Comparison of ENCODE assay signal across 14 cellular contexts in the genomic region with DNA sequence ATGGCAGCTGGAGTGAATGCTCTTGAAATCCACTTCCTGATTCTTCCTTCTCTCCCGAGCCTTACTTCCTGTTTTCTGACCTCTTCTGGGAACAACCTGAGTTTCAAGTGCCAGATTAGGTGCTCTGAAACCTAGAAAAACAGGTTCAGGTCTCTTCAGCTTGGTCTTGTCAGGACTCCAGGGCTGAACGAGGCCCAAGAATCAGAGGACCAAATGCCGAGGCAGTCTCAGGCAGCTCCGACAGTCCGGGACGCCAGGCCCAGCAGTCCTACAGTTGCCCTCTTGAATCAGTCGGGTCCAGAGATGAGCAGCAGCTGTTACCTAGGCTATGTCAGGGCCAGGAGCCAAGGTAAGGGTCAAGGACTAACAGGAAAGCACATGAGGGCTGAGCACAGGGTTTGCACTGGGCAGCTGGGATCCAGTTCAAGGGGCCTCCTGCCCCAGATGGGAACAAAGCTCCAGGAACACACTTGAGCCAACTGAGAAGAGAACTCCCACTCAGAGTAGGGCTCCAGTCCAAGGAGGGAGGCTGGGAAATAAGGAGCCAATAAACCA. TPM values are rescaled to one million over a fixed set of nuclear protein-coding genes. Genes with fewer than 3 reads are reported as not detected.
DNase-seq lines count a peak whose midpoint lies in the region; ATAC-seq and TF ChIP-seq lines count a peak whose summit lies in the region.
"Had no signal": no experiment of that assay in that cellular context is flagged by ENCODE, and none has a peak within 500 bp of the region (broad histone marks: within the 10 kb centered on the region; RNA-seq: fewer than 3 reads in every experiment).

No MANE protein-coding gene starts in this region.

- H3K27me3 ChIP-seq in Caco-2 (replicated peaks; ENCODE audit: control insufficient read depth, insufficient read depth, low read length) (no peaks in the 10 kb centered on the region), left ventricle myocardium inferior (ENCODE audit: low read depth) (no peaks in the 10 kb centered on the region)

- POLR2A ChIA-PET in Caco-2 (lab: Charles Lee), result no interaction called here

- no peaks in the 10 kb centered on the region for H3K9me3 ChIP-seq in Caco-2
- no peaks in the 10 kb centered on the region for H3K9me3 ChIP-seq in left ventricle myocardium inferior (replicated peaks)

- H3K4me3 Mint-ChIP-seq in Caco-2 (ENCODE audit: unreplicated experiment) (no peak overlapping the region), progenitor cell of endocrine pancreas (ENCODE audit: low read depth) (no peak overlapping the region)
- H3K4me3 Mint-ChIP-seq: activated T-cell treated with anti-CD3 and anti-CD28 coated beads, Interleukin-2, amount 50 U/mL, for 72 hours; B cell; central memory CD8-positive, alpha-beta T cell; stimulated activated memory B cell treated with anti-CD40 and anti-IgM and Interleukin-4, amounts not matched to agents 10 μg/mL and 1 μg/mL and 100 μg/mL, for 72 hours had no signal

- TF ChIP-seq CTCF in Caco-2 (IDR thresholded peaks at IDR 0.05; ENCODE audit: insufficient read depth in 1 of 2, low read depth in 1 of 2, low read length in 1 of 2, severe bottlenecking in 1 of 2, unreplicated experiment in 1 of 2), result no peak
- no peak for TF ChIP-seq CTCF in left ventricle myocardium inferior (IDR thresholded peaks at IDR 0.05; ENCODE audit: borderline replicate concordance)
- TF ChIP-seq CTCF in progenitor cell of endocrine pancreas (IDR thresholded peaks at IDR 0.05; ENCODE audit: unreplicated experiment), result no peak

- H3K4me1 ChIP-seq in Caco-2 (no peaks in the 10 kb centered on the region; the same call in 1 of the 2 replicates), left ventricle myocardium inferior (peaks cover 26% of the 10 kb centered on the region)

- ATAC-seq in GM19023 (IDR thresholded peaks at IDR 0.05; ENCODE audit: unreplicated experiment) (no peak), GM18502 (IDR thresholded peaks at IDR 0.05; ENCODE audit: poor library complexity, unreplicated experiment) (no peak)
- ATAC-seq: activated T-cell treated with anti-CD3 and anti-CD28 coated beads, Interleukin-2, amount 50 U/mL, for 72 hours; stimulated activated memory B cell treated with anti-CD40 and anti-IgM and Interleukin-4, amounts not matched to agents 10 μg/mL and 1 μg/mL and 100 μg/mL, for 72 hours had no signal

- no peak overlapping the region for H3K4me3 ChIP-seq in Caco-2 (ENCODE audit: low read depth, low read length)
- H3K4me3 ChIP-seq in left ventricle myocardium inferior, result no peak overlapping the region

- intact Hi-C loops in Caco-2 (cut with micrococcal nuclease; ENCODE audit: unreplicated experiment), result no loop called here
- intact Hi-C loops in left ventricle myocardium inferior (cut with micrococcal nuclease), result no loop called here

- BruUV-seq in Caco-2 (replicated peaks; lab: Mats Ljungman, UMichigan), result no TSS peak

- peaks cover 11% of the 10 kb centered on the region for H3K4me1 Mint-ChIP-seq in Caco-2 (ENCODE audit: low read depth, unreplicated experiment)
- H3K4me1 Mint-ChIP-seq in progenitor cell of endocrine pancreas (ENCODE audit: low read depth), result peaks cover 3% of the 10 kb centered on the region
- H3K4me1 Mint-ChIP-seq: B cell; central memory CD8-positive, alpha-beta T cell; stimulated activated memory B cell treated with anti-CD40 and anti-IgM and Interleukin-4, amounts not matched to agents 10 μg/mL and 1 μg/mL and 100 μg/mL, for 72 hours had no signal

- H3K36me3 Mint-ChIP-seq in Caco-2 (ENCODE audit: insufficient read depth, unreplicated experiment) (no peaks in the 10 kb centered on the region), progenitor cell of endocrine pancreas (ENCODE audit: insufficient read depth) (no peaks in the 10 kb centered on the region)
- H3K36me3 Mint-ChIP-seq: stimulated activated memory B cell treated with anti-CD40 and anti-IgM and Interleukin-4, amounts not matched to agents 10 μg/mL and 1 μg/mL and 100 μg/mL, for 72 hours had no signal

- CTCF ChIA-PET in Caco-2 (lab: Charles Lee), result no interaction called here

- H3K27ac Mint-ChIP-seq in Caco-2 (ENCODE audit: unreplicated experiment), result peak overlapping the region; percentile 23
- peak overlapping the region; percentile 85 for H3K27ac Mint-ChIP-seq in progenitor cell of endocrine pancreas
- H3K27ac Mint-ChIP-seq: activated T-cell treated with anti-CD3 and anti-CD28 coated beads, Interleukin-2, amount 50 U/mL, for 72 hours; B cell; stimulated activated memory B cell treated with anti-CD40 and anti-IgM and Interleukin-4, amounts not matched to agents 10 μg/mL and 1 μg/mL and 100 μg/mL, for 72 hours had no signal

- H3K9me3 Mint-ChIP-seq in Caco-2 (ENCODE audit: unreplicated experiment), result peaks cover 9% of the 10 kb centered on the region
- no peaks in the 10 kb centered on the region for H3K9me3 Mint-ChIP-seq in progenitor cell of endocrine pancreas (ENCODE audit: low read depth)
- H3K9me3 Mint-ChIP-seq: activated T-cell treated with anti-CD3 and anti-CD28 coated beads, Interleukin-2, amount 50 U/mL, for 72 hours; central memory CD8-positive, alpha-beta T cell; stimulated activated memory B cell treated with anti-CD40 and anti-IgM and Interleukin-4, amounts not matched to agents 10 μg/mL and 1 μg/mL and 100 μg/mL, for 72 hours had no signal

- H3K36me3 ChIP-seq in Caco-2 (ENCODE audit: control insufficient read depth, insufficient read depth, low read length) (no peaks in the 10 kb centered on the region), left ventricle myocardium inferior (no peaks in the 10 kb centered on the region)

- peak overlapping the region; percentile 81 for H3K27ac ChIP-seq in left ventricle myocardium inferior (replicated peaks)

- DNase-seq in Caco-2 (no peak), amniotic epithelial cell (ENCODE audit: low read depth) (peak; percentile 28), left ventricle myocardium inferior (peak; percentile 66), progenitor cell of endocrine pancreas (ENCODE audit: low spot score, unreplicated experiment) (no peak), AML-193 (lab: John Stamatoyannopoulos, UW) (no peak)
- no peak for DNase-seq in stimulated activated CD4-positive, alpha-beta T cell treated with anti-CD3 and anti-CD28 coated beads, Interleukin-2, amount 100 ng/mL, for 48 hours
- DNase-seq: activated T-cell treated with anti-CD3 and anti-CD28 coated beads, Interleukin-2, amount 50 U/mL, for 72 hours; NCI-H345; stimulated activated CD4-positive, alpha-beta T cell treated with anti-CD3 and anti-CD28 coated beads, Interleukin-15, amount 100 ng/mL, for 24 hours had no signal

- H3K27me3 Mint-ChIP-seq in Caco-2 (ENCODE audit: insufficient read depth, unreplicated experiment), result peaks cover 24% of the 10 kb centered on the region
- H3K27me3 Mint-ChIP-seq in progenitor cell of endocrine pancreas, result peaks cover 21% of the 10 kb centered on the region

RNA-seq across cellular contexts. Expression of a gene that starts 38.3 kb away (rescaled TPM):
- not detected in 2 replicates for total RNA-seq in Caco-2 (2022)
- 2.5 TPM for total RNA-seq in left ventricle myocardium inferior
- total RNA-seq in progenitor cell of endocrine pancreas, result 0.57 and 0.71 TPM in 2 replicates
- total RNA-seq: activated T-cell treated with anti-CD3 and anti-CD28 coated beads, Interleukin-2, amount 50 U/mL, for 72 hours; B cell had no signal

Comparison
In these comparisons a context has a peak if more than half of its experiments do, and no peak if none do; other contexts are left out.
1. DNase-seq: peak in amniotic epithelial cell (single experiment) and left ventricle myocardium inferior (single experiment); none in Caco-2 (0 of 2), progenitor cell of endocrine pancreas (single experiment), stimulated activated CD4-positive, alpha-beta T cell treated with anti-CD3 and anti-CD28 coated beads, Interleukin-2, amount 100 ng/mL, for 48 hours (0 of 2) and AML-193 (0 of 2).